Comparison of ENCODE assay signal across 8 cellular contexts in the genomic region with DNA sequence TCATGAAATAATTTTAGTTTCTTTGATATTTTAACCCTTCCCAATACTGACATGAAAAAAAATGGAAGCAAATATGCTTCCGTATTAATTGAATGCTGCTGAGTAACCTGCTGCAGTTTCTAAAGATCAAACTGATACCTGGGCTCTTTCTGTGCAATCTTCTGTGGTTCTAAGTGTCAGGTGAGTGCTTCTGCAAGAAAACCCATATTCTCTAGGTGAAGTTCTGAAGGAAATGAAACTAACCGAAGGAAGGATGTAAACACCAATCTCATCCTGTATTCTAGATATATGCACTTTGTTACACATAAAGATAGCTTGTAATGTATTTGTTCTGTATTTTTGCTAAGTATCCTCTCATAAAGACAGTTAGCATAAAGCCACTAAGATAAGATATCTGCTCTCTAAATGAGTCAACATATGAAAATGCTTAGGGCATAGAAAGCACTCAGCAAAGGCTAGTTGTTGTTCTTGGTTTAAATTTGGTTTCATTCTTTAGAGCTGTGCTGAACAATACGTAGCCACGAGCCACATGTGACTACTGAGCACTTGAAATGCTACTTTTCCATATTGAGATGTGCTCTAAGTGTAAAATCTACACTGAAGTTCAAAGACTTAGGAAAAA. TPM values are rescaled to one million over a fixed set of nuclear protein-coding genes. Genes with fewer than 3 reads are reported as not detected.
DNase-seq lines count a peak whose midpoint lies in the region; ATAC-seq, FAIRE-seq and TF ChIP-seq lines count a peak whose summit lies in the region.

No MANE protein-coding gene starts in this region.

- no peaks in the 10 kb centered on the region for H3K27me3 Mint-ChIP-seq in type B pancreatic cell

- DNase-seq in GM06990 (ENCODE audit: extremely low read depth, insufficient read length): peak; percentile 25
- DNase-seq in dorsolateral prefrontal cortex: no peak
- no peak for DNase-seq in pancreas
- DNase-seq in type B pancreatic cell (ENCODE audit: extremely low spot score, unreplicated experiment): no peak
- DNase-seq in A673 (ENCODE audit: low spot score): no peak
- no peak for DNase-seq in foreskin keratinocyte

- no peak overlapping the region for H3K27ac Mint-ChIP-seq in type B pancreatic cell

- ATAC-seq in GM21360 (IDR thresholded peaks at IDR 0.05; ENCODE audit: unreplicated experiment) (peak; percentile 99), HG03442 (IDR thresholded peaks at IDR 0.05; ENCODE audit: unreplicated experiment) (peak; percentile 99), pancreas (no peak), foreskin keratinocyte (no peak)

- TF ChIP-seq CTCF in GM06990 (IDR thresholded peaks at IDR 0.05; ENCODE audit: insufficient read depth, low read length, poor library complexity, severe bottlenecking) (no peak), dorsolateral prefrontal cortex (IDR thresholded peaks at IDR 0.05 in 54 of 56, conservative IDR thresholded peaks at IDR 0.05 in 2 of 56; ENCODE audit: low read depth in 1 of 56, partially characterized antibody in 56 of 56) (no peak), pancreas (IDR thresholded peaks at IDR 0.05) (no peak), type B pancreatic cell (conservative IDR thresholded peaks at IDR 0.05) (no peak), A673 (conservative IDR thresholded peaks at IDR 0.05; ENCODE audit: low read depth, low read length) (no peak), foreskin keratinocyte (conservative IDR thresholded peaks at IDR 0.05) (no peak)

- BruUV-seq in A673 (replicated peaks; lab: Mats Ljungman, UMichigan): no TSS peak

- H3K27me3 ChIP-seq in GM06990 (replicated peaks; ENCODE audit: control insufficient read depth, insufficient read depth, low read length): no peaks in the 10 kb centered on the region
- H3K27me3 ChIP-seq in dorsolateral prefrontal cortex: peaks cover 0 to 5% (median 0%) of the 10 kb centered on the region in 45 donors
- no peaks in the 10 kb centered on the region for H3K27me3 ChIP-seq in pancreas
- no peaks in the 10 kb centered on the region for H3K27me3 ChIP-seq in A673 (replicated peaks; ENCODE audit: insufficient read depth, low read depth, low read length, poor library complexity)
- H3K27me3 ChIP-seq in foreskin keratinocyte: no peaks in the 10 kb centered on the region

- H3K27ac ChIP-seq in dorsolateral prefrontal cortex: peak overlapping the region in 24 of 59 donors; percentile 4 to 82 (median 45)
- H3K27ac ChIP-seq in pancreas: no peak overlapping the region
- no peak overlapping the region for H3K27ac ChIP-seq in A673 (ENCODE audit: low read depth, low read length, poor library complexity, severe bottlenecking)
- no peak overlapping the region for H3K27ac ChIP-seq in foreskin keratinocyte

- POLR2A ChIA-PET in A673 (lab: Charles Lee; ENCODE audit: low non-redundant PET): no interaction called here

- FAIRE-seq in pancreas (lab: Jason Lieb, UNC): no peak

- no peaks in the 10 kb centered on the region for H3K9me3 Mint-ChIP-seq in type B pancreatic cell

- CTCF ChIA-PET in A673 (lab: Charles Lee): no interaction called here

- intact Hi-C loops in dorsolateral prefrontal cortex (cut with DNase I): no loop called here
- intact Hi-C loops in pancreas (cut with DNase I): no loop called here
- intact Hi-C loops in A673 (cut with micrococcal nuclease; ENCODE audit: unreplicated experiment): no loop called here

- H3K36me3 ChIP-seq in GM06990 (ENCODE audit: control insufficient read depth, insufficient read depth, low read length): no peaks in the 10 kb centered on the region
- no peaks in the 10 kb centered on the region for H3K36me3 ChIP-seq in pancreas
- no peaks in the 10 kb centered on the region for H3K36me3 ChIP-seq in A673 (ENCODE audit: insufficient read depth, low read length, poor library complexity, severe bottlenecking)

- H3K9me3 ChIP-seq in pancreas: no peaks in the 10 kb centered on the region
- no peaks in the 10 kb centered on the region for H3K9me3 ChIP-seq in A673 (ENCODE audit: low read depth, low read length, poor library complexity, severe bottlenecking)

- H3K4me1 ChIP-seq in pancreas: peaks cover 0 to 13% (median 5%) of the 10 kb centered on the region in 3 donors
- H3K4me1 ChIP-seq in A673 (ENCODE audit: insufficient read depth, low read length, poor library complexity, severe bottlenecking): peaks cover 4% of the 10 kb centered on the region
- H3K4me1 ChIP-seq in foreskin keratinocyte: peaks cover 36% of the 10 kb centered on the region

- H3K4me3 Mint-ChIP-seq in type B pancreatic cell: no peak overlapping the region

- H3K36me3 Mint-ChIP-seq in type B pancreatic cell: peaks cover 3% of the 10 kb centered on the region

- WGBS in pancreas, 2 donors: 41 to 47% methylated on average over 4 of the region's 4 CpGs

- H3K4me1 Mint-ChIP-seq in type B pancreatic cell (ENCODE audit: unreplicated experiment): peaks cover 11% of the 10 kb centered on the region

- H3K4me3 ChIP-seq in GM06990 (replicated peaks; ENCODE audit: low read depth, low read length) (no peak overlapping the region), dorsolateral prefrontal cortex (peak overlapping the region in 30 of 59 donors; percentile 2 to 47 (median 21)), pancreas (no peak overlapping the region), A673 (ENCODE audit: low read depth, low read length, poor library complexity, severe bottlenecking) (no peak overlapping the region)

RNA-seq across cellular contexts. Expression of a gene that starts 52.0 kb away (rescaled TPM):
- total RNA-seq in dorsolateral prefrontal cortex (10 to 100 TPM in 39 of 120 experiments, 1 to 10 TPM in 80, under 1 TPM in 1; 0.84 to 36.5 (median 7.3) TPM), pancreas (10 to 100 TPM in 1 of 6 donors, 1 to 10 TPM in 5; 1.3 to 12.6 (median 1.8) TPM), type B pancreatic cell (ENCODE audit: low replicate concordance) (8.0 and 9.5 TPM in 2 replicates), A673 (2021) (0.69 and 0.92 TPM in 2 replicates), foreskin keratinocyte (78.7 and 140 TPM in 2 replicates)
- polyA plus RNA-seq in pancreas (under 1 TPM; 0.30 to 0.61 TPM), foreskin keratinocyte (9.1 and 14.7 TPM in 2 replicates)

Comparison
In these comparisons a context has a peak if more than half of its experiments do, and no peak if none do; other contexts are left out.
1. H3K4me3 ChIP-seq: peak in dorsolateral prefrontal cortex (30 of 59); none in GM06990 (single experiment), pancreas (0 of 4) and A673 (single experiment).
2. ATAC-seq: peak in GM21360 (single experiment) and HG03442 (single experiment); none in pancreas (0 of 4) and foreskin keratinocyte (single experiment).